Comparison of ENCODE assay signal across 34 cellular contexts in the genomic region with DNA sequence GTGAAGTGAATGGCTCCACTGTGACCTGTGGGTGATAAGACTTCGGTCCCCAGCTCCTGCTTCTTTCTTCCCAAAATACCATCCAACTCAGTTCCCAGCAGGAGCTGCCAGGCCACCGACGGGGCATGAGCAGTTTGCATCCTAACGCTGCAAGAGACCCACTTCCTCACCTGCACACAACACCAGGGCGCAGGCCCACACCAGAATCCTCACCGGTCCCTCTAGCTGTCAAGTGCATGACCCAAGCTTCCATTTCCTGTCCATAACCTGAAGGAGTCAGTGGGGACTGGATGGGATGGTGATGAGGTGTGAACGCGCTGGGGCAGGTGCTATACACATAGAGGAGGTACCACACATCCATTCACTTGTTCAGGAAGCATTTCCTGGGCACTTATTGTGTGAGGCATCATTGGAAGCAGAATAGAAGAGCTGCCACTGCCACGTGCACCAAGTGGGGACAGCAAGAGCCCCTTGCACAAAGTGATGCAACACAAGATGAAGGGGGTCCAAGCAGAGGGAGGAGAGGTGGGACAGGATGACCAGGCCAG.
"Had no signal": no experiment of that assay in that cellular context is flagged by ENCODE, and none has a peak within 500 bp of the region (broad histone marks: within the 10 kb centered on the region; RNA-seq: fewer than 3 reads in every experiment).

No MANE protein-coding gene starts in this region.

- H3K9me3 Mint-ChIP-seq: activated CD4-positive, alpha-beta memory T cell treated with anti-CD3 and anti-CD28 coated beads for 36 hours; activated naive CD4-positive, alpha-beta T cell treated with anti-CD3 and anti-CD28 coated beads for 36 hours; activated naive CD8-positive, alpha-beta T cell treated with anti-CD3 and anti-CD28 coated beads for 36 hours; stimulated activated effector memory CD8-positive, alpha-beta T cell treated with anti-CD3 and anti-CD28 coated beads, Interleukin-12 subunit alpha, Interleukin-12 subunit beta, amount 100 ng/mL, for 72 hours; stimulated activated naive CD8-positive, alpha-beta T cell treated with anti-CD3 and anti-CD28 coated beads, Interleukin-15, Interleukin-2, amounts not matched to agents 100 ng/mL and 50 ng/mL, for 24 hours had no signal

- H3K27me3 ChIP-seq: adrenal gland, body of pancreas, cardiac muscle cell, heart left ventricle, left lung, neural progenitor cell, right lobe of liver, uterus had no signal

- DNase-seq: activated CD4-positive, alpha-beta memory T cell treated with anti-CD3 and anti-CD28 coated beads for 36 hours; activated CD4-positive, alpha-beta T cell treated with anti-CD3 and anti-CD28 coated beads for 48 hours; activated CD8-positive, alpha-beta memory T cell treated with anti-CD3 and anti-CD28 coated beads, Interleukin-2, amount 10 ng/mL, durations not matched to agents 7 days and 5 days; activated effector memory CD4-positive, alpha-beta T cell treated with Interleukin-2 at 50 U/mL for 16 hours; activated naive CD4-positive, alpha-beta T cell treated with anti-CD3 and anti-CD28 coated beads for 36 hours; activated naive CD8-positive, alpha-beta T cell treated with anti-CD3 and anti-CD28 coated beads for 36 hours; activated T-cell treated with anti-CD3 and anti-CD28 coated beads for 4 hours; adrenal gland; aorta; body of pancreas; cerebellar nuclear complex; cortex of kidney; foreskin fibroblast; heart left ventricle; hypothalamus; left lung; mammary epithelial cell; naive thymus-derived CD4-positive, alpha-beta T cell; posterior cingulate gyrus; right lobe of liver; stimulated activated CD4-positive, alpha-beta T cell treated with anti-CD3 and anti-CD28 coated beads, Interleukin-4, amount 100 ng/mL, for 24 hours; T-helper 17 cell; T1000; uterus; WERI-Rb-1 had no signal

- ATAC-seq: activated CD4-positive, CD25-positive, alpha-beta regulatory T cell treated with anti-CD3 and anti-CD28 coated beads, Interleukin-2, amount 50 U/mL, for 24 hours; activated CD8-positive, alpha-beta memory T cell treated with anti-CD3 and anti-CD28 coated beads, Interleukin-2, amount 10 ng/mL, durations not matched to agents 7 days and 5 days; body of pancreas; heart left ventricle; left lung; naive thymus-derived CD4-positive, alpha-beta T cell; right lobe of liver; SK-N-SH treated with all-trans-retinoic acid at 6 μM for 48 hours; stimulated activated effector memory CD8-positive, alpha-beta T cell treated with anti-CD3 and anti-CD28 coated beads, Interleukin-12 subunit alpha, Interleukin-12 subunit beta, amount 100 ng/mL, for 72 hours; T-helper 17 cell had no signal

- H3K36me3 ChIP-seq: adrenal gland, cardiac muscle cell, heart left ventricle, left lung, neural progenitor cell, right lobe of liver, thoracic aorta, uterus, WERI-Rb-1 had no signal

- H3K27ac ChIP-seq: adrenal gland, body of pancreas, cardiac muscle cell, heart left ventricle, left lung, neural progenitor cell, right lobe of liver, thoracic aorta, uterus, WERI-Rb-1 had no signal

- H2AFZ ChIP-seq: neural progenitor cell had no signal

- H3K9me3 ChIP-seq: adrenal gland, body of pancreas, heart left ventricle, left lung, right lobe of liver, thoracic aorta, uterus had no signal

- H3K4me1 Mint-ChIP-seq: activated CD8-positive, alpha-beta memory T cell treated with anti-CD3 and anti-CD28 coated beads, Interleukin-2, amount 10 ng/mL, durations not matched to agents 7 days and 5 days; activated naive CD8-positive, alpha-beta T cell treated with anti-CD3 and anti-CD28 coated beads for 36 hours; naive thymus-derived CD4-positive, alpha-beta T cell; stimulated activated effector memory CD8-positive, alpha-beta T cell treated with anti-CD3 and anti-CD28 coated beads, Interleukin-12 subunit alpha, Interleukin-12 subunit beta, amount 100 ng/mL, for 72 hours had no signal

- H3K27ac Mint-ChIP-seq: activated CD4-positive, alpha-beta memory T cell treated with anti-CD3 and anti-CD28 coated beads for 36 hours; activated CD8-positive, alpha-beta memory T cell treated with anti-CD3 and anti-CD28 coated beads, Interleukin-2, amount 10 ng/mL, durations not matched to agents 7 days and 5 days; activated naive CD4-positive, alpha-beta T cell treated with anti-CD3 and anti-CD28 coated beads for 36 hours; activated naive CD8-positive, alpha-beta T cell treated with anti-CD3 and anti-CD28 coated beads for 36 hours; mesothelial cell of epicardium; naive thymus-derived CD4-positive, alpha-beta T cell; neural progenitor cell; stimulated activated effector memory CD8-positive, alpha-beta T cell treated with anti-CD3 and anti-CD28 coated beads, Interleukin-12 subunit alpha, Interleukin-12 subunit beta, amount 100 ng/mL, for 72 hours; stimulated activated naive CD8-positive, alpha-beta T cell treated with anti-CD3 and anti-CD28 coated beads, Interleukin-15, Interleukin-2, amounts not matched to agents 100 ng/mL and 50 ng/mL, for 24 hours; T-helper 17 cell had no signal

- H3K9ac ChIP-seq: neural progenitor cell had no signal

- H3K4me1 ChIP-seq: adrenal gland, left lung, neural progenitor cell, right lobe of liver, uterus had no signal

- H3K27me3 Mint-ChIP-seq: activated CD4-positive, alpha-beta memory T cell treated with anti-CD3 and anti-CD28 coated beads for 36 hours; activated CD8-positive, alpha-beta memory T cell treated with anti-CD3 and anti-CD28 coated beads, Interleukin-2, amount 10 ng/mL, durations not matched to agents 7 days and 5 days; stimulated activated naive CD8-positive, alpha-beta T cell treated with anti-CD3 and anti-CD28 coated beads, Interleukin-15, Interleukin-2, amounts not matched to agents 100 ng/mL and 50 ng/mL, for 24 hours had no signal

- H3K4me3 ChIP-seq: adrenal gland, body of pancreas, cardiac muscle cell, heart left ventricle, left lung, neural progenitor cell, right lobe of liver, thoracic aorta, uterus had no signal

- H3K4me3 Mint-ChIP-seq: activated CD4-positive, alpha-beta memory T cell treated with anti-CD3 and anti-CD28 coated beads for 36 hours; activated CD8-positive, alpha-beta memory T cell treated with anti-CD3 and anti-CD28 coated beads, Interleukin-2, amount 10 ng/mL, durations not matched to agents 7 days and 5 days; activated naive CD4-positive, alpha-beta T cell treated with anti-CD3 and anti-CD28 coated beads for 36 hours; activated naive CD8-positive, alpha-beta T cell treated with anti-CD3 and anti-CD28 coated beads for 36 hours; mesothelial cell of epicardium; naive thymus-derived CD4-positive, alpha-beta T cell; neural progenitor cell; stimulated activated effector memory CD8-positive, alpha-beta T cell treated with anti-CD3 and anti-CD28 coated beads, Interleukin-12 subunit alpha, Interleukin-12 subunit beta, amount 100 ng/mL, for 72 hours; stimulated activated naive CD8-positive, alpha-beta T cell treated with anti-CD3 and anti-CD28 coated beads, Interleukin-15, Interleukin-2, amounts not matched to agents 100 ng/mL and 50 ng/mL, for 24 hours; T-helper 17 cell had no signal

- H3K36me3 Mint-ChIP-seq: activated CD4-positive, alpha-beta memory T cell treated with anti-CD3 and anti-CD28 coated beads for 36 hours; activated CD8-positive, alpha-beta memory T cell treated with anti-CD3 and anti-CD28 coated beads, Interleukin-2, amount 10 ng/mL, durations not matched to agents 7 days and 5 days; activated naive CD8-positive, alpha-beta T cell treated with anti-CD3 and anti-CD28 coated beads for 36 hours; mesothelial cell of epicardium; naive thymus-derived CD4-positive, alpha-beta T cell; neural progenitor cell; stimulated activated effector memory CD8-positive, alpha-beta T cell treated with anti-CD3 and anti-CD28 coated beads, Interleukin-12 subunit alpha, Interleukin-12 subunit beta, amount 100 ng/mL, for 72 hours had no signal

- H3K4me2 ChIP-seq: neural progenitor cell had no signal

- FAIRE-seq: endothelial cell of umbilical vein had no signal
